In genomic region chr5:16600397-16600796, GRCh38 we compare ENCODE assay signal across 9 cellular contexts. TPM values are rescaled to one million over a fixed set of nuclear protein-coding genes. Genes with fewer than 3 reads are reported as not detected.
DNase-seq lines count a peak whose midpoint lies in the region; ATAC-seq and TF ChIP-seq lines count a peak whose summit lies in the region.
"Had no signal": no experiment of that assay in that cellular context is flagged by ENCODE, and none has a peak within 500 bp of the region (broad histone marks: within the 10 kb centered on the region; RNA-seq: fewer than 3 reads in every experiment).

No MANE protein-coding gene starts in this region.

- ATAC-seq in omental fat pad (ENCODE audit: low FRiP score) (peak; percentile 91), HG02870 (IDR thresholded peaks at IDR 0.05; ENCODE audit: unreplicated experiment) (no peak), GM21723 (IDR thresholded peaks at IDR 0.05; ENCODE audit: unreplicated experiment) (no peak), HG03135 (IDR thresholded peaks at IDR 0.05; ENCODE audit: unreplicated experiment) (no peak)
- ATAC-seq: left colon had no signal

- DNase-seq in Daoy (ENCODE audit: low read depth) (peak; percentile 42), SK-MEL-5 (ENCODE audit: low read depth, low spot score) (peak; percentile 36), glomerular visceral epithelial cell (ENCODE audit: extremely low spot score) (peak; percentile 21), omental fat pad (ENCODE audit: low spot score) (peak; percentile 79), SW480 (ENCODE audit: low spot score) (no peak)

- in situ Hi-C loops in SK-MEL-5 (cut with HindIII; ENCODE audit: low pct_unique_long_range_greater_than_20kb, low sequenced_read_pairs): no loop called here

- no peak for TF ChIP-seq CTCF in omental fat pad (IDR thresholded peaks at IDR 0.05)

RNA-seq across cellular contexts. Expression of gene RETREG1, which starts 16.4 kb away (rescaled TPM):
- 1.9 TPM in 2 replicates for total RNA-seq in Daoy (2014; rRNA removed; shearing (Covaris generic))
- 47.9 and 49.3 TPM in 2 replicates for total RNA-seq in SK-MEL-5 (2014; rRNA removed; shearing (Covaris generic))
- 60.4 and 73.7 TPM in 2 replicates for polyA plus RNA-seq in SK-MEL-5 (2015; cell fraction: cytosol; rRNA removed)
- 62.4 and 77.6 TPM in 2 replicates for polyA plus RNA-seq in SK-MEL-5 (2015; cell fraction: nucleus; rRNA removed)
- total RNA-seq in omental fat pad: 10 to 100 TPM; 22.5 to 73.3 (median 43.6) TPM
